Comparison of ENCODE assay signal across 20 cellular contexts in genomic region chr2:126838718-126838985, GRCh38.
"Had no signal": no experiment of that assay in that cellular context is flagged by ENCODE, and none has a peak within 500 bp of the region (broad histone marks: within the 10 kb centered on the region; RNA-seq: fewer than 3 reads in every experiment).

No MANE protein-coding gene starts in this region.

- H3K36me3 ChIP-seq: gastrocnemius medialis, neural progenitor cell, prostate gland, right atrium auricular region, stomach, thyroid gland had no signal

- H3K4me3 ChIP-seq: dorsolateral prefrontal cortex, gastrocnemius medialis, lung, mucosa of descending colon, neural progenitor cell, prostate gland, right atrium auricular region, stomach, thyroid gland had no signal

- H3K9me3 Mint-ChIP-seq: memory B cell; mesothelial cell of epicardium; natural killer cell treated with Interleukin-12 subunit alpha and Interleukin-12 subunit beta and Interleukin-15 and Interleukin-18, amount 100 ng/mL, for 72 hours; neural progenitor cell; stimulated activated effector memory CD8-positive, alpha-beta T cell treated with anti-CD3 and anti-CD28 coated beads, Interleukin-12 subunit alpha, Interleukin-12 subunit beta, amount 100 ng/mL, for 72 hours had no signal

- H3K4me2 ChIP-seq: neural progenitor cell had no signal

- H3K27me3 ChIP-seq: gastrocnemius medialis, neural progenitor cell, right atrium auricular region, thyroid gland had no signal

- H3K9ac ChIP-seq: neural progenitor cell had no signal

- H3K27ac ChIP-seq: epithelial cell of prostate, gastrocnemius medialis, neural progenitor cell, prostate gland, right atrium auricular region, stomach, thyroid gland had no signal

- H3K9me3 ChIP-seq: gastrocnemius medialis, mucosa of descending colon, prostate gland, right atrium auricular region, stomach, thyroid gland had no signal

- H3K36me3 Mint-ChIP-seq: memory B cell; mesothelial cell of epicardium; naive B cell; natural killer cell treated with Interleukin-12 subunit alpha and Interleukin-12 subunit beta and Interleukin-15 and Interleukin-18, amount 100 ng/mL, for 72 hours; neural progenitor cell; stimulated activated effector memory CD8-positive, alpha-beta T cell treated with anti-CD3 and anti-CD28 coated beads, Interleukin-12 subunit alpha, Interleukin-12 subunit beta, amount 100 ng/mL, for 72 hours had no signal

- H3K4me1 Mint-ChIP-seq: memory B cell; mesothelial cell of epicardium; naive B cell; neural progenitor cell; stimulated activated effector memory CD8-positive, alpha-beta T cell treated with anti-CD3 and anti-CD28 coated beads, Interleukin-12 subunit alpha, Interleukin-12 subunit beta, amount 100 ng/mL, for 72 hours had no signal

- H3K4me3 Mint-ChIP-seq: memory B cell; mesothelial cell of epicardium; naive B cell; natural killer cell treated with Interleukin-12 subunit alpha and Interleukin-12 subunit beta and Interleukin-15 and Interleukin-18, amount 100 ng/mL, for 72 hours; neural progenitor cell; stimulated activated effector memory CD8-positive, alpha-beta T cell treated with anti-CD3 and anti-CD28 coated beads, Interleukin-12 subunit alpha, Interleukin-12 subunit beta, amount 100 ng/mL, for 72 hours had no signal

- DNase-seq: effector CD4-positive, alpha-beta T cell; foreskin fibroblast; gastrocnemius medialis; mucosa of descending colon; naive B cell; stimulated activated CD4-positive, alpha-beta T cell treated with anti-CD3 and anti-CD28 coated beads, Interleukin-4, amount 100 ng/mL, for 24 hours; stimulated activated naive CD4-positive, alpha-beta T cell treated with Interleukin-2 at 50 U/mL for 16 hours; stomach; thyroid gland; trophoblast cell had no signal

- H3K27ac Mint-ChIP-seq: memory B cell; mesothelial cell of epicardium; naive B cell; natural killer cell treated with Interleukin-12 subunit alpha and Interleukin-12 subunit beta and Interleukin-15 and Interleukin-18, amount 100 ng/mL, for 72 hours; neural progenitor cell; stimulated activated effector memory CD8-positive, alpha-beta T cell treated with anti-CD3 and anti-CD28 coated beads, Interleukin-12 subunit alpha, Interleukin-12 subunit beta, amount 100 ng/mL, for 72 hours had no signal

- H3K4me1 ChIP-seq: gastrocnemius medialis, neural progenitor cell, prostate gland, right atrium auricular region, stomach, thyroid gland had no signal
